Comparison of ENCODE assay signal across 8 cellular contexts in the genomic region with DNA sequence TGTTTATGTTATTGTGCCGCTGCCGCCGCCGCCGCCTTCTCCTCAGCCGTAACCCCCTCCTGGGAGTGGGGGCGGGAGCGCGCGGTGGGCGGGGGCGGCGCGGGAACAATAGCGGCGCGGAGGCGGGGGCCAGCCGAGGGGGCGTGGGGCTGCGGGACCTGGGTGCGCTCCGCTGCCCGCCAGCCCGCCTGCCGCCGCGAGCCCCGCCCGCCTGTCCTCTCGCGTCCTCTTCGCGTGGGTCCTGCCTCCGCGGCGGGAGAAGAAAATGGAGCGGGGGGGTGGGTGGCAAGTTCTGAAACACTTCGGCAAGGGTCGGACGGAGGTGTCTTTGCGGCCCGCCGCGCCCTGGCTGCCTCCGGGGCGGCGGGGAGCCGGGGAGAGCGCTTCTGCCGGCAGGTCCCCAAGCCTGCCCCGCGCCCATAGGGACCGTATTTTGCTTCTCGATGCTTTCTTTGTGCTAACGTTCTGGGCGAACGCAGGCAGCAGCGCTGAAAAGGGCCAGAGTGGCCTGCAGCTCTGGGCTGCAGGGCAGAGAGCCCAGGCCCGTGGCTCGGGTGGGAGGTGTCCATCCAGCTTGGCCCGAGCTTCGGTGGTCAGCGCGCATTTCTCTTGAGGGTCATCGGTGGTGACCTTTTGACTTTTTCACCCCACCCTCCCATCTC. TPM values are rescaled to one million over a fixed set of nuclear protein-coding genes. Genes with fewer than 3 reads are reported as not detected.
DNase-seq lines count a peak whose midpoint lies in the region; ATAC-seq lines count a peak whose summit lies in the region.

No MANE protein-coding gene starts in this region.

- peaks cover 2% of the 10 kb centered on the region for H3K4me1 ChIP-seq in right cardiac atrium (ENCODE audit: control insufficient read depth, insufficient read depth, low read length)

- peak; percentile 41 for ATAC-seq in HG03354 (IDR thresholded peaks at IDR 0.05; ENCODE audit: poor library complexity, severe bottlenecking, unreplicated experiment)
- ATAC-seq in right cardiac atrium, result peak; percentile 81 to 88
- peak; percentile 36 for ATAC-seq in sciatic nerve

- H3K27ac ChIP-seq in adipose tissue (ENCODE audit: low read depth, low read length), result peak overlapping the region; percentile 62
- peak overlapping the region; percentile 86 for H3K27ac ChIP-seq in right cardiac atrium (ENCODE audit: low read length)

- WGBS in adipose tissue, 3 donors, result 1% methylated on average over 35 to 66 of the region's 66 CpGs
- under 1% methylated on average over 66 of the region's 66 CpGs for WGBS in right cardiac atrium

- H3K9me3 ChIP-seq in right cardiac atrium (ENCODE audit: control insufficient read depth, low read length), result no peaks in the 10 kb centered on the region

- H3K27me3 ChIP-seq in right cardiac atrium (ENCODE audit: control insufficient read depth, insufficient read depth), result no peaks in the 10 kb centered on the region

- H3K4me3 ChIP-seq in right cardiac atrium (ENCODE audit: low read length), result peak overlapping the region; percentile 84

- peak; percentile 66 for DNase-seq in CD1c-positive myeloid dendritic cell (ENCODE audit: extremely low spot score)
- peak; percentile 52 for DNase-seq in GM19238 (ENCODE audit: insufficient read length, low spot score)
- DNase-seq in RPMI8226, result peak; percentile 40
- DNase-seq in right cardiac atrium, result peak; percentile 78 to 90 (median 89)
- DNase-seq in sciatic nerve (ENCODE audit: low spot score), result peak; percentile 67
- no peak for DNase-seq in NCI-H524 treated with DMSO at 0.1 percent for 48 hours (lab: John Stamatoyannopoulos, UW)

- intact Hi-C loops in right cardiac atrium (cut with DNase I) (no loop called here), sciatic nerve (cut with DNase I) (no loop called here)

RNA-seq across cellular contexts. Expression of a gene that starts 0.5 kb away (rescaled TPM):
- polyA plus RNA-seq in adipose tissue, result 10 to 100 TPM in 1 of 3 donors, 1 to 10 TPM in 2; 7.9 to 11.2 (median 8.3) TPM
- 10 to 100 TPM; 31.5 to 35.5 (median 34.1) TPM for total RNA-seq in right cardiac atrium
- polyA plus RNA-seq in right cardiac atrium, result 9.4 TPM
- total RNA-seq in sciatic nerve, result 49.4 TPM

RNA-seq across cellular contexts. Expression of a gene that starts 32.5 kb away (rescaled TPM):
- not detected for polyA plus RNA-seq in adipose tissue
- total RNA-seq in right cardiac atrium, result 1 to 10 TPM; 3.5 to 6.5 (median 4.5) TPM
- polyA plus RNA-seq in right cardiac atrium, result 1.3 TPM
- 0.13 TPM for total RNA-seq in sciatic nerve
